Comparison of ENCODE assay signal across 12 cellular contexts in genomic region chr9:77514886-77515711, GRCh38.
A peak's percentile ranks its signal among the peaks of the same experiment; 100 is the strongest.
DNase-seq lines count a peak whose midpoint lies in the region; ATAC-seq, FAIRE-seq and TF ChIP-seq lines count a peak whose summit lies in the region.
"Had no signal": no experiment of that assay in that cellular context is flagged by ENCODE, and none has a peak within 500 bp of the region (broad histone marks: within the 10 kb centered on the region; RNA-seq: fewer than 3 reads in every experiment).

No MANE protein-coding gene starts in this region.

- no peaks in the 10 kb centered on the region for H3K36me3 Mint-ChIP-seq in astrocyte (ENCODE audit: low read depth, unreplicated experiment)
- H3K36me3 Mint-ChIP-seq in activated T-cell treated with anti-CD3 and anti-CD28 coated beads, Interleukin-2, amount 50 U/mL, for 24 hours (ENCODE audit: low read depth) = no peaks in the 10 kb centered on the region

- no peak overlapping the region for H3K27ac Mint-ChIP-seq in astrocyte (ENCODE audit: unreplicated experiment)
- no peak overlapping the region for H3K27ac Mint-ChIP-seq in activated T-cell treated with anti-CD3 and anti-CD28 coated beads, Interleukin-2, amount 50 U/mL, for 24 hours
- H3K27ac Mint-ChIP-seq: stimulated activated naive CD8-positive, alpha-beta T cell treated with anti-CD3 and anti-CD28 coated beads, Interleukin-15, amount 100 ng/mL, for 72 hours had no signal

- intact Hi-C loops in left ventricle myocardium superior (cut with micrococcal nuclease) = no loop called here
- intact Hi-C loops in spleen (cut with DNase I; ENCODE audit: low total_unique reads) = no loop called here
- intact Hi-C loops in posterior vena cava (cut with DNase I) = no loop called here

- H3K4me3 Mint-ChIP-seq in astrocyte (ENCODE audit: unreplicated experiment) = no peak overlapping the region
- no peak overlapping the region for H3K4me3 Mint-ChIP-seq in activated T-cell treated with anti-CD3 and anti-CD28 coated beads, Interleukin-2, amount 50 U/mL, for 24 hours
- H3K4me3 Mint-ChIP-seq: stimulated activated naive CD8-positive, alpha-beta T cell treated with anti-CD3 and anti-CD28 coated beads, Interleukin-15, amount 100 ng/mL, for 72 hours had no signal

- H3K4me1 Mint-ChIP-seq in astrocyte (ENCODE audit: low read depth, unreplicated experiment) = peaks cover 14% of the 10 kb centered on the region
- peaks cover 4% of the 10 kb centered on the region for H3K4me1 Mint-ChIP-seq in activated T-cell treated with anti-CD3 and anti-CD28 coated beads, Interleukin-2, amount 50 U/mL, for 24 hours (ENCODE audit: low read depth)

- H3K4me2 ChIP-seq in astrocyte (ENCODE audit: low read length) = peak overlapping the region; percentile 56

- H3K27me3 ChIP-seq in astrocyte (ENCODE audit: insufficient read depth, low read length) (no peaks in the 10 kb centered on the region), spleen (replicated peaks in 1 of 7) (no peaks in the 10 kb centered on the region)

- H4K20me1 ChIP-seq in astrocyte (ENCODE audit: insufficient read depth, low read length) = no peaks in the 10 kb centered on the region

- H3K4me1 ChIP-seq in astrocyte (ENCODE audit: insufficient read depth, low read length) (peaks cover 9% of the 10 kb centered on the region), spleen (peaks cover 0 to 17% (median 2%) of the 10 kb centered on the region in 6 donors)

- no peaks in the 10 kb centered on the region for H3K27me3 Mint-ChIP-seq in astrocyte (ENCODE audit: low read depth, unreplicated experiment)
- H3K27me3 Mint-ChIP-seq in activated T-cell treated with anti-CD3 and anti-CD28 coated beads, Interleukin-2, amount 50 U/mL, for 24 hours = no peaks in the 10 kb centered on the region
- H3K27me3 Mint-ChIP-seq: stimulated activated naive CD8-positive, alpha-beta T cell treated with anti-CD3 and anti-CD28 coated beads, Interleukin-15, amount 100 ng/mL, for 72 hours had no signal

- 16 to 24% (median 17%) methylated on average over 9 of the region's 9 CpGs for WGBS in spleen, 5 donors

- no peak for TF ChIP-seq CTCF in astrocyte (IDR thresholded peaks at IDR 0.05; ENCODE audit: insufficient read depth, low read depth, low read length)
- TF ChIP-seq CTCF in spleen (IDR thresholded peaks at IDR 0.05 in 8 of 11, conservative IDR thresholded peaks at IDR 0.05 in 3 of 11) = no peak

- H3K9me3 ChIP-seq in astrocyte (ENCODE audit: insufficient read depth, low read depth, low read length) (no peaks in the 10 kb centered on the region), spleen (no peaks in the 10 kb centered on the region)

- peak; percentile 50 for DNase-seq in HTR-8/SVneo (ENCODE audit: insufficient read length, low spot score)
- peak; percentile 90 for DNase-seq in astrocyte (ENCODE audit: low read depth)
- DNase-seq in left ventricle myocardium superior = no peak
- no peak for DNase-seq in spleen
- no peak for DNase-seq in posterior vena cava (ENCODE audit: low spot score)
- no peak for DNase-seq in activated T-cell treated with anti-CD3 and anti-CD28 coated beads, Interleukin-2, amount 50 U/mL, for 24 hours
- DNase-seq in stimulated activated CD8-positive, alpha-beta memory T cell treated with anti-CD3 and anti-CD28 coated beads, Interleukin-4, amount 100 ng/mL, for 48 hours = no peak
- DNase-seq in GF-D8 (lab: John Stamatoyannopoulos, UW) = no peak
- DNase-seq: activated CD4-positive, alpha-beta T cell treated with anti-CD3 and anti-CD28 coated beads for 48 hours; stimulated activated naive CD8-positive, alpha-beta T cell treated with anti-CD3 and anti-CD28 coated beads, Interleukin-15, amount 100 ng/mL, for 72 hours had no signal

- H3K4me3 ChIP-seq in astrocyte (ENCODE audit: insufficient read depth, low read depth, low read length) (no peak overlapping the region), spleen (no peak overlapping the region)
- H3K4me3 ChIP-seq: skin epidermis had no signal

- H3K9ac ChIP-seq in astrocyte (ENCODE audit: low read length) = no peak overlapping the region

- peaks cover 2% of the 10 kb centered on the region for H3K9me3 Mint-ChIP-seq in astrocyte (ENCODE audit: unreplicated experiment)
- H3K9me3 Mint-ChIP-seq in activated T-cell treated with anti-CD3 and anti-CD28 coated beads, Interleukin-2, amount 50 U/mL, for 24 hours = no peaks in the 10 kb centered on the region
- H3K9me3 Mint-ChIP-seq: stimulated activated naive CD8-positive, alpha-beta T cell treated with anti-CD3 and anti-CD28 coated beads, Interleukin-15, amount 100 ng/mL, for 72 hours had no signal

- ATAC-seq in left ventricle myocardium superior = peak; percentile 88
- ATAC-seq: stimulated activated naive CD8-positive, alpha-beta T cell treated with anti-CD3 and anti-CD28 coated beads, Interleukin-15, amount 100 ng/mL, for 72 hours had no signal

- H3K27ac ChIP-seq in astrocyte (ENCODE audit: low read depth, low read length) = peak overlapping the region; percentile 16
- peak overlapping the region; percentile 11 to 70 (median 45) for H3K27ac ChIP-seq in spleen

- H3K79me2 ChIP-seq in astrocyte (ENCODE audit: insufficient read depth, low read length) = no peaks in the 10 kb centered on the region

- H3K36me3 ChIP-seq in astrocyte (ENCODE audit: insufficient read depth, low read length) (no peaks in the 10 kb centered on the region), spleen (no peaks in the 10 kb centered on the region)

- FAIRE-seq in HTR-8/SVneo (lab: Jason Lieb, UNC) = no peak
- FAIRE-seq in astrocyte (lab: Jason Lieb, UNC) = no peak
- FAIRE-seq: bronchial epithelial cell had no signal

- peak overlapping the region; percentile 55 for H2AFZ ChIP-seq in astrocyte (ENCODE audit: low read depth, low read length)

- TF ChIP-seq POLR2A in spleen (IDR thresholded peaks at IDR 0.05) = no peak

Comparison
In these comparisons a context has a peak if more than half of its experiments do, and no peak if none do; other contexts are left out.
1. DNase-seq: peak in HTR-8/SVneo (single experiment) and astrocyte (single experiment); none in left ventricle myocardium superior (single experiment), spleen (single experiment), posterior vena cava (single experiment), activated T-cell treated with anti-CD3 and anti-CD28 coated beads, Interleukin-2, amount 50 U/mL, for 24 hours (single experiment), stimulated activated CD8-positive, alpha-beta memory T cell treated with anti-CD3 and anti-CD28 coated beads, Interleukin-4, amount 100 ng/mL, for 48 hours (single experiment) and GF-D8 (single experiment).